In the genomic region with DNA sequence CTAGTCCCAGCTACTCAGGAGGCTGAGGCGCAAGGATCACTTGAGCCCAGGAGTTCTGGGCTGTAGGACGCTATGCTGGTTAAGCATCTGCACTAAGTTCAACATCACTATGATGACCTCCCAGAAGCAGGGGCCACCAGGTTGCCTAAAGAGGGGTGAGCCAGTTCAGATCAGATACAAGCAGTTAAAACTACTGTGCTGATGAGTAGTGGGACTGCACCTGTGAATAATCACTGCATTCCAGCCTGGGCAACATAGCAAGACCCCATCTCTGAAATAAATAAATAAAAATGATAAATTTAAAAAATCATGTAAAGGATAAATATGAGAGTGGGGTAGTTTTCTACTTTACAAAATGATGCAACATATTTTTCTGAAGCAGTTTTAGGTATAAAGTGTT, we compare ENCODE assay signal across 28 cellular contexts.
"Had no signal": no experiment of that assay in that cellular context is flagged by ENCODE, and none has a peak within 500 bp of the region (broad histone marks: within the 10 kb centered on the region; RNA-seq: fewer than 3 reads in every experiment).

No MANE protein-coding gene starts in this region.

- H2AFZ ChIP-seq: neural progenitor cell, parathyroid adenoma had no signal

- H3K9ac ChIP-seq: neural progenitor cell, parathyroid adenoma had no signal

- H3K79me2 ChIP-seq: parathyroid adenoma had no signal

- ATAC-seq: natural killer cell; psoas muscle; right cardiac atrium; sciatic nerve; stimulated activated memory B cell treated with anti-CD40 and anti-IgM and Interleukin-4, amounts not matched to agents 10 μg/mL and 1 μg/mL and 100 μg/mL, for 72 hours; stimulated activated naive CD8-positive, alpha-beta T cell treated with anti-CD3 and anti-CD28 coated beads, Interleukin-15, amount 100 ng/mL, for 72 hours; stimulated activated naive CD8-positive, alpha-beta T cell treated with anti-CD3 and anti-CD28 coated beads, Interleukin-15, Interleukin-2, amounts not matched to agents 100 U/mL and 50 U/mL, for 24 hours; upper lobe of right lung had no signal

- DNase-seq: natural killer cell; occipital lobe; ovary; posterior cingulate gyrus; psoas muscle; right cardiac atrium; spleen; stimulated activated CD4-positive, alpha-beta T cell treated with anti-CD3 and anti-CD28 coated beads, Interleukin-12 subunit alpha, Interleukin-12 subunit beta, amount 100 ng/mL, for 4 hours; stimulated activated CD4-positive, alpha-beta T cell treated with anti-CD3 and anti-CD28 coated beads, Interleukin-1b, Interleukin-23, amount 100 ng/mL, for 48 hours; stimulated activated CD4-positive, alpha-beta T cell treated with anti-CD3 and anti-CD28 coated beads, Interleukin-4, amount 100 ng/mL, for 1 hour; stimulated activated CD4-positive, alpha-beta T cell treated with anti-CD3 and anti-CD28 coated beads, Interleukin-4, amount 100 ng/mL, for 4 hours; stimulated activated CD8-positive, alpha-beta memory T cell treated with anti-CD3 and anti-CD28 coated beads, Interleukin-4, amount 100 ng/mL, for 48 hours; stimulated activated naive CD4-positive, alpha-beta T cell; stimulated activated naive CD8-positive, alpha-beta T cell treated with anti-CD3 and anti-CD28 coated beads, Interleukin-15, amount 100 ng/mL, for 72 hours; stimulated activated naive CD8-positive, alpha-beta T cell treated with anti-CD3 and anti-CD28 coated beads, Interleukin-15, Interleukin-2, amounts not matched to agents 100 U/mL and 50 U/mL, for 24 hours; substantia nigra; testis; tibial artery; transverse colon; upper lobe of right lung; uterus had no signal

- H3K27me3 ChIP-seq: neural progenitor cell, ovary, spleen, suprapubic skin, testis, tibial artery, transverse colon, upper lobe of right lung, uterus had no signal

- H3K9me3 ChIP-seq: ovary, psoas muscle, suprapubic skin, testis, tibial artery, transverse colon, upper lobe of right lung, uterus had no signal

- H3K4me3 ChIP-seq: neural progenitor cell, ovary, psoas muscle, skin epidermis, smooth muscle cell, spleen, suprapubic skin, testis, tibial artery, transverse colon, upper lobe of right lung, uterus had no signal

- H3K4me2 ChIP-seq: neural progenitor cell, smooth muscle cell had no signal

- H3K27ac ChIP-seq: neural progenitor cell, ovary, parathyroid adenoma, psoas muscle, skin epidermis, spleen, suprapubic skin, testis, tibial artery, transverse colon, upper lobe of right lung, uterus had no signal

- H3K4me1 ChIP-seq: neural progenitor cell, parathyroid adenoma, psoas muscle, suprapubic skin, transverse colon, upper lobe of right lung, uterus had no signal

- H3K36me3 ChIP-seq: neural progenitor cell, ovary, spleen, suprapubic skin, tibial artery, transverse colon, upper lobe of right lung, uterus had no signal
